14 cellular contexts compared by ENCODE assay signal in the genomic region with DNA sequence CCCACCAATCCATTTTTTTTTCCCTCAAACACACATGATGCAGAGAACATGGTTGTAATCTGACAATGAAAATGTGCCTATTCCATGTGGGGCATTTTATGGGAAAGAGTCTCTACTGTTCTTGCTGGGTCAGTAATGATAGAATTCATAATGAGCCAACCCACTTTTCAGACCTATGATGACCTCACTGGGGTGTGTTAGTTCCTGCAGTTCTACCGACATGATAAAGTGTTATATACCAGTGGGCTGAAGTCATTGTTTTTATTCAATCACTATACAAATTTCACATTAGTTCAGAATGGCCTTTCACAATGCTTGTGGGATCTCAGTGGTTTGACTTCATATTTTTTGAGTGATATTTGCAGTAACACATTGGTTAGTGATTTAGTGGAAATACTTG. TPM values are rescaled to one million over a fixed set of nuclear protein-coding genes. Genes with fewer than 3 reads are reported as not detected.
DNase-seq lines count a peak whose midpoint lies in the region; ATAC-seq, FAIRE-seq and TF ChIP-seq lines count a peak whose summit lies in the region.
"Had no signal": no experiment of that assay in that cellular context is flagged by ENCODE, and none has a peak within 500 bp of the region (broad histone marks: within the 10 kb centered on the region; RNA-seq: fewer than 3 reads in every experiment).

No MANE protein-coding gene starts in this region.

- H3K9me3 Mint-ChIP-seq in nephron progenitor cell: no peaks in the 10 kb centered on the region

- no peak overlapping the region for H3K27ac Mint-ChIP-seq in nephron progenitor cell

- no peak for ATAC-seq in A549
- no peak for ATAC-seq in HG03442 (IDR thresholded peaks at IDR 0.05; ENCODE audit: unreplicated experiment)
- ATAC-seq: psoas muscle had no signal

- WGBS in A549 (ENCODE audit: missing lambda C conversion rate): 38% methylated on average over 1 of the region's 1 CpG

- H3K9me3 ChIP-seq in A549: no peaks in the 10 kb centered on the region
- H3K9me3 ChIP-seq: Peyer's patch, psoas muscle, tibial artery had no signal

- no peak overlapping the region for H3K4me2 ChIP-seq in A549
- H3K4me2 ChIP-seq: BLaER1 treated with 17β-estradiol and CSF1 and Interleukin-3, amounts not matched to agents 10 nM and 100 nM; KMS-11 had no signal

- H3K36me3 Mint-ChIP-seq in nephron progenitor cell (ENCODE audit: low read depth): no peaks in the 10 kb centered on the region

- no peak for TF ChIP-seq RAD21 in A549 (conservative IDR thresholded peaks at IDR 0.05 in 1 of 2, IDR thresholded peaks at IDR 0.05 in 1 of 2)

- H3K27me3 Mint-ChIP-seq in nephron progenitor cell (ENCODE audit: low read depth, poor library complexity): no peaks in the 10 kb centered on the region

- POLR2A ChIA-PET in A549 (lab: Yijun Ruan, JAX): no interaction called here

- no peak overlapping the region for H3K4me3 ChIP-seq in A549
- H3K4me3 ChIP-seq: BLaER1 treated with 17β-estradiol and CSF1 and Interleukin-3, amounts not matched to agents 10 nM and 100 nM; Peyer's patch; psoas muscle; tibial artery had no signal

- FAIRE-seq in A549 (lab: Jason Lieb, UNC): peak; percentile 46
- FAIRE-seq: H1 had no signal

- CTCF ChIA-PET in A549 (lab: Yijun Ruan, JAX): no interaction called here

- no peak overlapping the region for H3K4me3 Mint-ChIP-seq in nephron progenitor cell

- no peak for DNase-seq in A549 (ENCODE audit: low read depth in 1 of 2, low spot score in 1 of 2)
- DNase-seq in HCEC 1CT: peak; percentile 96
- DNase-seq in astrocyte of the hippocampus (ENCODE audit: low read depth, low spot score): peak; percentile 88
- DNase-seq in hepatic stellate cell (ENCODE audit: low spot score): peak; percentile 50
- DNase-seq in nephron progenitor cell: no peak
- no peak for DNase-seq in NCI-H526 treated with DMSO at 0.1 percent for 48 hours (lab: John Stamatoyannopoulos, UW)
- no peak for DNase-seq in T-helper 2 cell
- DNase-seq: Peyer's patch, psoas muscle, tibial artery had no signal

- H3K4me1 Mint-ChIP-seq in nephron progenitor cell: no peaks in the 10 kb centered on the region

- no peak for TF ChIP-seq POLR2A in A549 (IDR thresholded peaks at IDR 0.05; ENCODE audit: low read length)

- peaks cover 35% of the 10 kb centered on the region for H3K4me1 ChIP-seq in A549
- H3K4me1 ChIP-seq: Peyer's patch had no signal

- TF ChIP-seq CTCF in A549 (IDR thresholded peaks at IDR 0.05) (no peak), nephron progenitor cell (IDR thresholded peaks at IDR 0.05) (no peak)

- H3K27ac ChIP-seq in A549: no peak overlapping the region
- H3K27ac ChIP-seq: BLaER1 treated with 17β-estradiol and CSF1 and Interleukin-3, amounts not matched to agents 10 nM and 100 nM; KMS-11; Peyer's patch; psoas muscle; tibial artery had no signal

- TF ChIP-seq EP300 in A549 (IDR thresholded peaks at IDR 0.05): no peak

TF ChIP-seq in A549, 52 proteins besides CTCF, POLR2A, EP300 and RAD21:
- no peak for TF ChIP-seq ZNF302 (CRISPR knock-in tag; IDR thresholded peaks at IDR 0.05)
- TF ChIP-seq CEBPB (IDR thresholded peaks at IDR 0.05): no peak
- TF ChIP-seq MAFK (IDR thresholded peaks at IDR 0.05; ENCODE audit: partially characterized antibody): no peak
- TF ChIP-seq RARB (CRISPR knock-in tag; IDR thresholded peaks at IDR 0.05): no peak
- TF ChIP-seq KDM5A (IDR thresholded peaks at IDR 0.05): no peak
- TF ChIP-seq, protein P1, sequence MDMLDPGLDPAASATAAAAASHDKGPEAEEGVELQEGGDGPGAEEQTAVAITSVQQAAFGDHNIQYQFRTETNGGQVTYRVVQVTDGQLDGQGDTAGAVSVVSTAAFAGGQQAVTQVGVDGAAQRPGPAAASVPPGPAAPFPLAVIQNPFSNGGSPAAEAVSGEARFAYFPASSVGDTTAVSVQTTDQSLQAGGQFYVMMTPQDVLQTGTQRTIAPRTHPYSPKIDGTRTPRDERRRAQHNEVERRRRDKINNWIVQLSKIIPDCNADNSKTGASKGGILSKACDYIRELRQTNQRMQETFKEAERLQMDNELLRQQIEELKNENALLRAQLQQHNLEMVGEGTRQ (IDR thresholded peaks at IDR 0.05): no peak
- no peak for TF ChIP-seq PHF8 (IDR thresholded peaks at IDR 0.05; ENCODE audit: borderline replicate concordance, low read depth)
- TF ChIP-seq NFE2L2 (conservative IDR thresholded peaks at IDR 0.05; ENCODE audit: low read length): no peak
- TF ChIP-seq NR3C1 (IDR thresholded peaks at IDR 0.05): no peak
- no peak for TF ChIP-seq MAZ (IDR thresholded peaks at IDR 0.05; ENCODE audit: borderline replicate concordance, low read depth, low read length)
- TF ChIP-seq CHD2 (IDR thresholded peaks at IDR 0.05; ENCODE audit: low read length, partially characterized antibody): no peak
- TF ChIP-seq FOSB (CRISPR knock-in tag; IDR thresholded peaks at IDR 0.05): no peak
- TF ChIP-seq TP53 (CRISPR knock-in tag; IDR thresholded peaks at IDR 0.05): no peak
- TF ChIP-seq, protein P2, sequence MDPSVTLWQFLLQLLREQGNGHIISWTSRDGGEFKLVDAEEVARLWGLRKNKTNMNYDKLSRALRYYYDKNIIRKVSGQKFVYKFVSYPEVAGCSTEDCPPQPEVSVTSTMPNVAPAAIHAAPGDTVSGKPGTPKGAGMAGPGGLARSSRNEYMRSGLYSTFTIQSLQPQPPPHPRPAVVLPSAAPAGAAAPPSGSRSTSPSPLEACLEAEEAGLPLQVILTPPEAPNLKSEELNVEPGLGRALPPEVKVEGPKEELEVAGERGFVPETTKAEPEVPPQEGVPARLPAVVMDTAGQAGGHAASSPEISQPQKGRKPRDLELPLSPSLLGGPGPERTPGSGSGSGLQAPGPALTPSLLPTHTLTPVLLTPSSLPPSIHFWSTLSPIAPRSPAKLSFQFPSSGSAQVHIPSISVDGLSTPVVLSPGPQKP (IDR thresholded peaks at IDR 0.05; ENCODE audit: low read depth, low read length): no peak

RNA-seq across cellular contexts. Expression of a gene that starts 47.5 kb away (rescaled TPM):
- polyA plus RNA-seq in A549 (2011; rRNA removed): 85.3 and 89.0 TPM in 2 replicates
- 13.6 and 14.2 TPM in 2 replicates for polyA plus RNA-seq in A549 (2012; cell fraction: cytosol; rRNA removed)
- 13.3 and 25.1 TPM in 2 replicates for polyA plus RNA-seq in A549 (2012; cell fraction: nucleus; rRNA removed)
- polyA plus RNA-seq in A549 (2017; fragmentation: RNase III; extraction: RNeasy Plus Mini Kit Qiagen cat#74134 plus additional on column Dnase treatment): 24.8 to 31.4 TPM (median 29.8 TPM) in 3 replicates
- polyA minus RNA-seq in A549 (2011; rRNA and poly(A)+ RNA removed): 87.7 and 105 TPM in 2 replicates

Comparison
In these comparisons a context has a peak if more than half of its experiments do, and no peak if none do; other contexts are left out.
1. DNase-seq: peak in HCEC 1CT (single experiment), astrocyte of the hippocampus (single experiment) and hepatic stellate cell (single experiment); none in A549 (0 of 2), nephron progenitor cell (single experiment), NCI-H526 treated with DMSO at 0.1 percent for 48 hours (single experiment) and T-helper 2 cell (0 of 5).